Comparison of ENCODE assay signal across 7 cellular contexts in the genomic region with DNA sequence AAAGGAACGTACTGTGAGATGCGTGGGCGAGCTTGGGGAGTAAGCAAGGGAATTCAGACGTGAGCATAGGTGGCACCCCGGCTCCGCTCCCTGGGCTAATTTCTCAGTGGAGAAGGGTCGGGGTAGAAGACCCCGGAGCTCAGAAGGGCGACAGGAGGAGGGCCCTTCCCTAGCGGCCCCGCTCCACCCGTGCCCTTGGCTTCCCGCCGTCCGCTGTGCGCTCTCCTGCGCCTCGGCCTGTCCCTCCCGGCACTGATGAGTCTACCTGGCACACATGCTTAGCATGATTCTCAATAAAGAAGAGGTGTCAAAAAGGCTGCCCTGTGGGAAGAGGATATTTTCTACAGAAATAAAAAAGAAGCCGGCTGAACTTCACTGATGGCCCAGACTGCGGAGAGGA.
"Had no signal": no experiment of that assay in that cellular context is flagged by ENCODE, and none has a peak within 500 bp of the region (broad histone marks: within the 10 kb centered on the region; RNA-seq: fewer than 3 reads in every experiment).

No MANE protein-coding gene starts in this region.

- H3K36me3 Mint-ChIP-seq: IgD-negative memory B cell had no signal

- ATAC-seq: HepG2 had no signal

- H3K4me3 Mint-ChIP-seq: IgD-negative memory B cell had no signal

- H3K4me1 Mint-ChIP-seq: IgD-negative memory B cell had no signal

- FAIRE-seq: HepG2, HTR-8/SVneo had no signal

- H3K27ac Mint-ChIP-seq: IgD-negative memory B cell had no signal

- DNase-seq: IMR-90, KBM-7, KG1 had no signal

- H3K27ac ChIP-seq: HL-60 had no signal
